Comparison of ENCODE assay signal across 1 cellular context in genomic region chr10:37857287-37858211, GRCh38.
A peak's percentile ranks its signal among the peaks of the same experiment; 100 is the strongest.
TF ChIP-seq lines count a peak whose summit lies in the region.

TSS of gene ZNF248 (minus strand) at chr10:37857610. CDS start at chr10:37856310, 1,300 bp downstream.

TF ChIP-seq in HepG2, 621 proteins besides CTCF, POLR2A, EP300 and RAD21 (continued from another document and continues in another):
- TF ChIP-seq ZBTB40 (IDR thresholded peaks at IDR 0.05) (no peak), ZBTB40 (CRISPR knock-in tag; IDR thresholded peaks at IDR 0.05) (peak; percentile 72; the same call in 1 of the 2 replicates), ZNF883 (CRISPR knock-in tag; IDR thresholded peaks at IDR 0.05; ENCODE audit: not compliant biosample characterization) (peak; percentile 85), MIER2 (CRISPR knock-in tag; IDR thresholded peaks at IDR 0.05) (0 out of 2 replicates have a peak, but pooled peaks have one; percentile 48), ZNF484 (CRISPR knock-in tag; IDR thresholded peaks at IDR 0.05; ENCODE audit: borderline replicate concordance, low read depth) (no peak), ZBTB7A (CRISPR knock-in tag; IDR thresholded peaks at IDR 0.05) (peak; percentile 94), BORCS8-MEF2B (CRISPR knock-in tag; IDR thresholded peaks at IDR 0.05) (peak; percentile 95), KLF12 (CRISPR knock-in tag; IDR thresholded peaks at IDR 0.05; ENCODE audit: borderline replicate concordance) (no peak; the same call in 1 of the 2 replicates), SRSF4 (IDR thresholded peaks at IDR 0.05; ENCODE audit: low read depth, low read length, poor library complexity, severe bottlenecking) (no peak), ZNF383 (CRISPR knock-in tag; IDR thresholded peaks at IDR 0.05; ENCODE audit: borderline replicate concordance) (no peak), ZSCAN12 (CRISPR knock-in tag; IDR thresholded peaks at IDR 0.05) (no peak), HMGXB4 (CRISPR knock-in tag; IDR thresholded peaks at IDR 0.05; ENCODE audit: borderline replicate concordance in 1 of 2, low read depth in 1 of 2) (peak; percentile 71 to 86), CBX5 (CRISPR knock-in tag; IDR thresholded peaks at IDR 0.05; ENCODE audit: borderline replicate concordance) (no peak; the same call in none of the 2 replicates), ZNF343 (CRISPR knock-in tag; IDR thresholded peaks at IDR 0.05) (peak; percentile 67; the same call in 1 of the 2 replicates), REXO4 (CRISPR knock-in tag; IDR thresholded peaks at IDR 0.05; ENCODE audit: borderline replicate concordance) (peak; percentile 74; the same call in 1 of the 2 replicates), ZBTB21 (CRISPR knock-in tag; IDR thresholded peaks at IDR 0.05) (no peak), NCOR1 (IDR thresholded peaks at IDR 0.05; ENCODE audit: borderline replicate concordance, low read length) (no peak), CC2D1A (CRISPR knock-in tag; IDR thresholded peaks at IDR 0.05) (0 out of 2 replicates have a peak, but pooled peaks have one; percentile 68), HMG20B (CRISPR knock-in tag; conservative IDR thresholded peaks at IDR 0.05) (no peak)
- TF ChIP-seq, protein P1, sequence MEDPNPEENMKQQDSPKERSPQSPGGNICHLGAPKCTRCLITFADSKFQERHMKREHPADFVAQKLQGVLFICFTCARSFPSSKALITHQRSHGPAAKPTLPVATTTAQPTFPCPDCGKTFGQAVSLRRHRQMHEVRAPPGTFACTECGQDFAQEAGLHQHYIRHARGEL (CRISPR knock-in tag; IDR thresholded peaks at IDR 0.05), result 0 out of 2 replicates have a peak, but pooled peaks have one; percentile 28
- TF ChIP-seq, protein P2, sequence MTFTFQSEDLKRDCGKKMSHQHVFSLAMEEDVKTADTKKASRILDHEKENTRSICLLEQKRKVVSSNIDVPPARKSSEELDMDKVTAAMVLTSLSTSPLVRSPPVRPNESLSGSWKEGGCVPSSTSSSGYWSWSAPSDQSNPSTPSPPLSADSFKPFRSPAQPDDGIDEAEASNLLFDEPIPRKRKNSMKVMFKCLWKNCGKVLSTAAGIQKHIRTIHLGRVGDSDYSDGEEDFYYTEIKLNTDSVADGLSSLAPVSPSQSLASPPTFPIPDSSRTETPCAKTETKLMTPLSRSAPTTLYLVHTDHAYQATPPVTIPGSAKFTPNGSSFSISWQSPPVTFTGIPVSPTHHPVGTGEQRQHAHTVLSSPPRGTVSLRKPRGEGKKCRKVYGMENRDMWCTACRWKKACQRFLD (CRISPR knock-in tag; IDR thresholded peaks at IDR 0.05; ENCODE audit: borderline replicate concordance), result peak; percentile 52; the same call in 1 of the 2 replicates
- TF ChIP-seq, protein P3, sequence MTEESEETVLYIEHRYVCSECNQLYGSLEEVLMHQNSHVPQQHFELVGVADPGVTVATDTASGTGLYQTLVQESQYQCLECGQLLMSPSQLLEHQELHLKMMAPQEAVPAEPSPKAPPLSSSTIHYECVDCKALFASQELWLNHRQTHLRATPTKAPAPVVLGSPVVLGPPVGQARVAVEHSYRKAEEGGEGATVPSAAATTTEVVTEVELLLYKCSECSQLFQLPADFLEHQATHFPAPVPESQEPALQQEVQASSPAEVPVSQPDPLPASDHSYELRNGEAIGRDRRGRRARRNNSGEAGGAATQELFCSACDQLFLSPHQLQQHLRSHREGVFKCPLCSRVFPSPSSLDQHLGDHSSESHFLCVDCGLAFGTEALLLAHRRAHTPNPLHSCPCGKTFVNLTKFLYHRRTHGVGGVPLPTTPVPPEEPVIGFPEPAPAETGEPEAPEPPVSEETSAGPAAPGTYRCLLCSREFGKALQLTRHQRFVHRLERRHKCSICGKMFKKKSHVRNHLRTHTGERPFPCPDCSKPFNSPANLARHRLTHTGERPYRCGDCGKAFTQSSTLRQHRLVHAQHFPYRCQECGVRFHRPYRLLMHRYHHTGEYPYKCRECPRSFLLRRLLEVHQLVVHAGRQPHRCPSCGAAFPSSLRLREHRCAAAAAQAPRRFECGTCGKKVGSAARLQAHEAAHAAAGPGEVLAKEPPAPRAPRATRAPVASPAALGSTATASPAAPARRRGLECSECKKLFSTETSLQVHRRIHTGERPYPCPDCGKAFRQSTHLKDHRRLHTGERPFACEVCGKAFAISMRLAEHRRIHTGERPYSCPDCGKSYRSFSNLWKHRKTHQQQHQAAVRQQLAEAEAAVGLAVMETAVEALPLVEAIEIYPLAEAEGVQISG (CRISPR knock-in tag; IDR thresholded peaks at IDR 0.05), result peak; percentile 75
- TF ChIP-seq, protein P4, sequence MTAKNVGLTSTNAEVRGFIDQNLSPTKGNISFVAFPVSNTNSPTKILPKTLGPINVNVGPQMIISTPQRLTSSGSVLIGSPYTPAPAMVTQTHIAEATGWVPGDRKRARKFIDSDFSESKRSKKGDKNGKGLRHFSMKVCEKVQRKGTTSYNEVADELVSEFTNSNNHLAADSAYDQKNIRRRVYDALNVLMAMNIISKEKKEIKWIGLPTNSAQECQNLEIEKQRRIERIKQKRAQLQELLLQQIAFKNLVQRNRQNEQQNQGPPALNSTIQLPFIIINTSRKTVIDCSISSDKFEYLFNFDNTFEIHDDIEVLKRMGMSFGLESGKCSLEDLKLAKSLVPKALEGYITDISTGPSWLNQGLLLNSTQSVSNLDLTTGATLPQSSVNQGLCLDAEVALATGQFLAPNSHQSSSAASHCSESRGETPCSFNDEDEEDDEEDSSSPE (CRISPR knock-in tag; IDR thresholded peaks at IDR 0.05), result peak; percentile 76
- TF ChIP-seq, protein P5, sequence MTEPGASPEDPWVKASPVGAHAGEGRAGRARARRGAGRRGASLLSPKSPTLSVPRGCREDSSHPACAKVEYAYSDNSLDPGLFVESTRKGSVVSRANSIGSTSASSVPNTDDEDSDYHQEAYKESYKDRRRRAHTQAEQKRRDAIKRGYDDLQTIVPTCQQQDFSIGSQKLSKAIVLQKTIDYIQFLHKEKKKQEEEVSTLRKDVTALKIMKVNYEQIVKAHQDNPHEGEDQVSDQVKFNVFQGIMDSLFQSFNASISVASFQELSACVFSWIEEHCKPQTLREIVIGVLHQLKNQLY (CRISPR knock-in tag; IDR thresholded peaks at IDR 0.05), result peak; percentile 70
- TF ChIP-seq, protein P6, sequence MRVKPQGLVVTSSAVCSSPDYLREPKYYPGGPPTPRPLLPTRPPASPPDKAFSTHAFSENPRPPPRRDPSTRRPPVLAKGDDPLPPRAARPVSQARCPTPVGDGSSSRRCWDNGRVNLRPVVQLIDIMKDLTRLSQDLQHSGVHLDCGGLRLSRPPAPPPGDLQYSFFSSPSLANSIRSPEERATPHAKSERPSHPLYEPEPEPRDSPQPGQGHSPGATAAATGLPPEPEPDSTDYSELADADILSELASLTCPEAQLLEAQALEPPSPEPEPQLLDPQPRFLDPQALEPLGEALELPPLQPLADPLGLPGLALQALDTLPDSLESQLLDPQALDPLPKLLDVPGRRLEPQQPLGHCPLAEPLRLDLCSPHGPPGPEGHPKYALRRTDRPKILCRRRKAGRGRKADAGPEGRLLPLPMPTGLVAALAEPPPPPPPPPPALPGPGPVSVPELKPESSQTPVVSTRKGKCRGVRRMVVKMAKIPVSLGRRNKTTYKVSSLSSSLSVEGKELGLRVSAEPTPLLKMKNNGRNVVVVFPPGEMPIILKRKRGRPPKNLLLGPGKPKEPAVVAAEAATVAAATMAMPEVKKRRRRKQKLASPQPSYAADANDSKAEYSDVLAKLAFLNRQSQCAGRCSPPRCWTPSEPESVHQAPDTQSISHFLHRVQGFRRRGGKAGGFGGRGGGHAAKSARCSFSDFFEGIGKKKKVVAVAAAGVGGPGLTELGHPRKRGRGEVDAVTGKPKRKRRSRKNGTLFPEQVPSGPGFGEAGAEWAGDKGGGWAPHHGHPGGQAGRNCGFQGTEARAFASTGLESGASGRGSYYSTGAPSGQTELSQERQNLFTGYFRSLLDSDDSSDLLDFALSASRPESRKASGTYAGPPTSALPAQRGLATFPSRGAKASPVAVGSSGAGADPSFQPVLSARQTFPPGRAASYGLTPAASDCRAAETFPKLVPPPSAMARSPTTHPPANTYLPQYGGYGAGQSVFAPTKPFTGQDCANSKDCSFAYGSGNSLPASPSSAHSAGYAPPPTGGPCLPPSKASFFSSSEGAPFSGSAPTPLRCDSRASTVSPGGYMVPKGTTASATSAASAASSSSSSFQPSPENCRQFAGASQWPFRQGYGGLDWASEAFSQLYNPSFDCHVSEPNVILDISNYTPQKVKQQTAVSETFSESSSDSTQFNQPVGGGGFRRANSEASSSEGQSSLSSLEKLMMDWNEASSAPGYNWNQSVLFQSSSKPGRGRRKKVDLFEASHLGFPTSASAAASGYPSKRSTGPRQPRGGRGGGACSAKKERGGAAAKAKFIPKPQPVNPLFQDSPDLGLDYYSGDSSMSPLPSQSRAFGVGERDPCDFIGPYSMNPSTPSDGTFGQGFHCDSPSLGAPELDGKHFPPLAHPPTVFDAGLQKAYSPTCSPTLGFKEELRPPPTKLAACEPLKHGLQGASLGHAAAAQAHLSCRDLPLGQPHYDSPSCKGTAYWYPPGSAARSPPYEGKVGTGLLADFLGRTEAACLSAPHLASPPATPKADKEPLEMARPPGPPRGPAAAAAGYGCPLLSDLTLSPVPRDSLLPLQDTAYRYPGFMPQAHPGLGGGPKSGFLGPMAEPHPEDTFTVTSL (CRISPR knock-in tag; IDR thresholded peaks at IDR 0.05; ENCODE audit: borderline replicate concordance), result no peak; the same call in 1 of the 2 replicates
- TF ChIP-seq, protein P7, sequence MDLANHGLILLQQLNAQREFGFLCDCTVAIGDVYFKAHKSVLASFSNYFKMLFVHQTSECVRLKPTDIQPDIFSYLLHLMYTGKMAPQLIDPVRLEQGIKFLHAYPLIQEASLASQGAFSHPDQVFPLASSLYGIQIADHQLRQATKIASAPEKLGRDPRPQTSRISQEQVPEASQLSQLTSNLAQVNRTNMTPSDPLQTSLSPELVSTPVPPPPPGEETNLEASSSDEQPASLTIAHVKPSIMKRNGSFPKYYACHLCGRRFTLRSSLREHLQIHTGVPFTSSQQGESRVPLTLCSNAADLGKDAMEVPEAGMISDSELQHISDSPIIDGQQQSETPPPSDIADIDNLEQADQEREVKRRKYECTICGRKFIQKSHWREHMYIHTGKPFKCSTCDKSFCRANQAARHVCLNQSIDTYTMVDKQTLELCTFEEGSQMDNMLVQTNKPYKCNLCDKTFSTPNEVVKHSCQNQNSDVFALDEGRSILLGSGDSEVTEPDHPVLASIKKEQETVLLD (CRISPR knock-in tag; IDR thresholded peaks at IDR 0.05; ENCODE audit: low read depth), result peak; percentile 86
